In genomic region chr2:230795856-230796255, GRCh38 we compare ENCODE assay signal across 14 cellular contexts.
DNase-seq lines count a peak whose midpoint lies in the region; ATAC-seq and TF ChIP-seq lines count a peak whose summit lies in the region.
"Had no signal": no experiment of that assay in that cellular context is flagged by ENCODE, and none has a peak within 500 bp of the region (broad histone marks: within the 10 kb centered on the region; RNA-seq: fewer than 3 reads in every experiment).

No MANE protein-coding gene starts in this region.

- 0 out of 2 replicates have a peak, but pooled peaks cover 7% of the 10 kb centered on the region for H3F3A ChIP-seq in OCI-LY1 (ENCODE audit: insufficient read depth, low read length)

- no peak overlapping the region for H3K4me3 ChIP-seq in OCI-LY1 (ENCODE audit: low read depth, low read length, poor library complexity, severe bottlenecking)
- H3K4me3 ChIP-seq in esophagus (ENCODE audit: low read depth in 1 of 2, low read length in 2 of 2) = no peak overlapping the region
- H3K4me3 ChIP-seq in stomach smooth muscle (ENCODE audit: low read length in 2 of 2) = no peak overlapping the region

- no peak overlapping the region for H3K4me3 Mint-ChIP-seq in mesothelial cell of epicardium
- H3K4me3 Mint-ChIP-seq: activated T-helper 17 cell treated with anti-CD3 and anti-CD28 coated beads, Interleukin-2, amount 50 U/mL, for 72 hours had no signal

- peaks cover 12% of the 10 kb centered on the region for H3K9me3 ChIP-seq in OCI-LY1 (ENCODE audit: low read length)
- no peaks in the 10 kb centered on the region for H3K9me3 ChIP-seq in esophagus (ENCODE audit: control insufficient read depth in 2 of 2, insufficient read depth in 1 of 2, low read depth in 1 of 2, low read length in 1 of 2)
- H3K9me3 ChIP-seq in stomach smooth muscle (ENCODE audit: control insufficient read depth in 2 of 2, low read length in 2 of 2) = no peaks in the 10 kb centered on the region

- no peaks in the 10 kb centered on the region for H3K9me3 Mint-ChIP-seq in mesothelial cell of epicardium
- H3K9me3 Mint-ChIP-seq: activated T-helper 17 cell treated with anti-CD3 and anti-CD28 coated beads, Interleukin-2, amount 50 U/mL, for 72 hours; stimulated activated effector memory CD8-positive, alpha-beta T cell treated with anti-CD3 and anti-CD28 coated beads, Interleukin-12 subunit alpha, Interleukin-12 subunit beta, amount 100 ng/mL, for 72 hours had no signal

- H3K27me3 Mint-ChIP-seq in mesothelial cell of epicardium (ENCODE audit: low read depth) = no peaks in the 10 kb centered on the region
- H3K27me3 Mint-ChIP-seq: activated T-helper 17 cell treated with anti-CD3 and anti-CD28 coated beads, Interleukin-2, amount 50 U/mL, for 72 hours had no signal

- H3K27me3 ChIP-seq in OCI-LY1 (ENCODE audit: insufficient read depth, low read length) (no peaks in the 10 kb centered on the region), esophagus (ENCODE audit: control insufficient read depth in 1 of 2, insufficient read depth in 2 of 2, low read length in 2 of 2) (no peaks in the 10 kb centered on the region), stomach smooth muscle (ENCODE audit: control insufficient read depth in 1 of 2, insufficient read depth in 2 of 2, low read length in 2 of 2) (no peaks in the 10 kb centered on the region)

- no peak overlapping the region for H3K4me2 ChIP-seq in OCI-LY1 (ENCODE audit: low read length)

- H3K4me1 Mint-ChIP-seq in mesothelial cell of epicardium = peaks cover 6% of the 10 kb centered on the region

- H3K9me2 ChIP-seq in OCI-LY1 (ENCODE audit: low read depth, low read length) = no peaks in the 10 kb centered on the region

- peaks cover 23% of the 10 kb centered on the region for H3K36me3 Mint-ChIP-seq in mesothelial cell of epicardium

- no peak overlapping the region for H3K9ac ChIP-seq in OCI-LY1 (ENCODE audit: low read length)
- no peak overlapping the region for H3K9ac ChIP-seq in stomach smooth muscle (ENCODE audit: low read length in 2 of 2)

- no peaks in the 10 kb centered on the region for H3K79me2 ChIP-seq in OCI-LY1 (ENCODE audit: insufficient read depth, low read length)

- H3K27ac Mint-ChIP-seq in mesothelial cell of epicardium = peak overlapping the region; percentile 33
- H3K27ac Mint-ChIP-seq: activated T-helper 17 cell treated with anti-CD3 and anti-CD28 coated beads, Interleukin-2, amount 50 U/mL, for 72 hours; stimulated activated effector memory CD8-positive, alpha-beta T cell treated with anti-CD3 and anti-CD28 coated beads, Interleukin-12 subunit alpha, Interleukin-12 subunit beta, amount 100 ng/mL, for 72 hours had no signal

- H3K27ac ChIP-seq in OCI-LY1 (ENCODE audit: low read depth, low read length, poor library complexity, severe bottlenecking) = peak overlapping the region; percentile 77
- peak overlapping the region; percentile 70 to 78 for H3K27ac ChIP-seq in esophagus (ENCODE audit: low read depth in 2 of 2, low read length in 1 of 2)
- H3K27ac ChIP-seq in stomach smooth muscle (ENCODE audit: low read length) = peak overlapping the region; percentile 26
- H3K27ac ChIP-seq: C4-2B had no signal

- ATAC-seq in GM19455 (IDR thresholded peaks at IDR 0.05; ENCODE audit: unreplicated experiment) (no peak), HG02763 (IDR thresholded peaks at IDR 0.05; ENCODE audit: unreplicated experiment) (no peak)

- peaks cover 78% of the 10 kb centered on the region for H3K36me3 ChIP-seq in OCI-LY1 (ENCODE audit: insufficient read depth, low read length)
- peaks cover 3 to 5% of the 10 kb centered on the region in 2 donors for H3K36me3 ChIP-seq in esophagus (ENCODE audit: control insufficient read depth in 2 of 2, insufficient read depth in 2 of 2, low read length in 1 of 2)
- H3K36me3 ChIP-seq in stomach smooth muscle (ENCODE audit: control insufficient read depth in 2 of 2, insufficient read depth in 2 of 2, low read length in 2 of 2) = peaks cover 3 to 7% of the 10 kb centered on the region in 2 donors

- H2AFZ ChIP-seq in OCI-LY1 (ENCODE audit: low read length) = no peak overlapping the region

- no peaks in the 10 kb centered on the region for H4K20me1 ChIP-seq in OCI-LY1 (ENCODE audit: insufficient read depth, low read length)

- H3K4me1 ChIP-seq in OCI-LY1 (ENCODE audit: insufficient read depth, low read length, severe bottlenecking) (peaks cover 26% of the 10 kb centered on the region), esophagus (ENCODE audit: control insufficient read depth in 2 of 2, insufficient read depth in 2 of 2, low read length in 1 of 2) (peaks cover 0 to 3% of the 10 kb centered on the region in 2 donors), stomach smooth muscle (ENCODE audit: control insufficient read depth, insufficient read depth, low read length) (peaks cover 18% of the 10 kb centered on the region)

- DNase-seq in mesothelial cell of epicardium (ENCODE audit: low spot score in 2 of 2, unreplicated experiment in 2 of 2) (no peak), NCI-H226 (no peak), D341Med (ENCODE audit: low spot score) (no peak)
- DNase-seq: activated CD4-positive, alpha-beta T cell treated with anti-CD3 and anti-CD28 coated beads for 4 hours; NCI-H2029; stimulated activated CD4-positive, alpha-beta T cell treated with anti-CD3 and anti-CD28 coated beads, Interleukin-4, amount 100 ng/mL, for 1 hour had no signal

- no peak for TF ChIP-seq CTCF in OCI-LY1 (IDR thresholded peaks at IDR 0.05; ENCODE audit: low read length)
- no peak for TF ChIP-seq CTCF in mesothelial cell of epicardium (IDR thresholded peaks at IDR 0.05; ENCODE audit: unreplicated experiment)

- WGBS in esophagus, 2 donors = 76 to 83% methylated on average over 4 of the region's 4 CpGs

Comparison
In these comparisons a context has a peak if more than half of its experiments do, and no peak if none do; other contexts are left out.
1. H3K27ac ChIP-seq: peak in every context shown above with its lines; median percentile 77 in OCI-LY1; 74 in esophagus; 26 in stomach smooth muscle.